ENCODE assay signal across 22 cellular contexts in the genomic region with DNA sequence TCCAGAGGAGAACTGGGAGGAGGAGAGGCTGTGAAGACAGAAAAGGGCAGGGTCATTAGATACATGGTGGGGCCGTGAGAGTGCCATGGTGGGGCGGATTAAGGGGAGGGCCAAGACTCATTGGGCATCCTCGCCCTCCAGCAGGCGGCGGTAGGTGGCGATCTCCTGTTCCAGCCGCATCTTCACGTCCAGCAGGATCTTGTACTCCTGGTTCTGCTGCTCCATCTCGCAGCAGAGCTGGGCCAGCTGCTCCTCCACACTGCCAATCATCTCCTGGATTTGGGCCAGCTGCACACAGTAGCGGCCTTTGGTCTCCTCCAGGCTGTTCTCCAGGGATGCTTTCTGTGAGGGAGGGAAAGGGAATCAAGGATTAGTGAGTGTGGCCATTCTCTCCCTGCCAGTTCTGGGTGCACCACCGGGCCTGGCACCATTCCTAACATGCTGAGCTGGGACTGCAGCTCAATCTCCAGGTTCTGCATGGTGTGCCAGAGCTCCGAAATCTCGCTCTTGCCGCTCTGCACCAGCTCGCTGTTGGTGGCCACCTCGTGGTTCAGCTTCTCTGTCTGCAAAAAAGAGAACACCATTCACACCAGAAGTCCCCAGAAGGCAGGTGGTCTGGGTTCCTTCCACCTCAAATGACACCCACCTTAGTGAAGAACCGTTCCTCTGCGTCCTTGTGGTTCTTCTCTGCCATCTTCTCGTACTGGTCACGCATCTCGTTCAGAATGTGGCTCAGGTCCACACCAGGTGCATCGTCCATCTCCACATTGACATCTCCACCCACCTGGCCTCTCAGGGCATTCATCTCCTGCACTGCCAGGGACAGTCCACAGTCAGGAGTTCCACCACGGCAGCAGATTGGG.
"Had no signal": no experiment of that assay in that cellular context is flagged by ENCODE, and none has a peak within 500 bp of the region (broad histone marks: within the 10 kb centered on the region; RNA-seq: fewer than 3 reads in every experiment).

No MANE protein-coding gene starts in this region.

- H3K4me3 ChIP-seq: body of pancreas, esophagus muscularis mucosa, heart right ventricle, right lobe of liver, smooth muscle cell, upper lobe of right lung had no signal

- H3K27ac Mint-ChIP-seq: activated CD4-positive, alpha-beta memory T cell treated with anti-CD3 and anti-CD28 coated beads, Interleukin-2, amount 10 ng/mL, durations not matched to agents 7 days and 5 days; activated CD8-positive, alpha-beta memory T cell treated with anti-CD3 and anti-CD28 coated beads, Interleukin-2, amount 10 ng/mL, durations not matched to agents 7 days and 5 days; activated naive CD8-positive, alpha-beta T cell treated with anti-CD3 and anti-CD28 coated beads, Interleukin-2, amount 10 ng/mL, durations not matched to agents 7 days and 5 days; activated T-helper 17 cell treated with anti-CD3 and anti-CD28 coated beads, Interleukin-2, amount 50 U/mL, for 72 hours; immature natural killer cell; memory B cell; stimulated activated memory B cell treated with anti-CD40 and anti-IgM and Interleukin-4, amounts not matched to agents 10 μg/mL and 1 μg/mL and 100 μg/mL, for 72 hours had no signal

- DNase-seq: activated CD4-positive, alpha-beta memory T cell treated with anti-CD3 and anti-CD28 coated beads, Interleukin-2, amount 10 ng/mL, durations not matched to agents 7 days and 5 days; activated CD4-positive, alpha-beta T cell treated with anti-CD3 and anti-CD28 coated beads for 48 hours; activated CD4-positive, CD25-positive, alpha-beta regulatory T cell; activated CD8-positive, alpha-beta memory T cell treated with anti-CD3 and anti-CD28 coated beads, Interleukin-2, amount 10 ng/mL, durations not matched to agents 7 days and 5 days; activated naive CD4-positive, alpha-beta T cell treated with Interleukin-2 at 50 U/mL for 16 hours; activated naive CD8-positive, alpha-beta T cell treated with anti-CD3 and anti-CD28 coated beads, Interleukin-2, amount 10 ng/mL, durations not matched to agents 7 days and 5 days; activated T-cell treated with anti-CD3 and anti-CD28 coated beads, Interleukin-2, amount 50 U/mL, for 1 hour; body of pancreas; cortex of kidney; effector CD4-positive, alpha-beta T cell; immature natural killer cell; right lobe of liver; stimulated activated CD4-positive, alpha-beta T cell treated with anti-CD3 and anti-CD28 coated beads, Interleukin-4, amount 100 ng/mL, for 24 hours; T-helper 9 cell; upper lobe of right lung had no signal

- H3K27me3 ChIP-seq: body of pancreas, right lobe of liver had no signal

- H3K4me2 ChIP-seq: smooth muscle cell had no signal

- H3K4me1 Mint-ChIP-seq: activated CD4-positive, alpha-beta memory T cell treated with anti-CD3 and anti-CD28 coated beads, Interleukin-2, amount 10 ng/mL, durations not matched to agents 7 days and 5 days; activated CD8-positive, alpha-beta memory T cell treated with anti-CD3 and anti-CD28 coated beads, Interleukin-2, amount 10 ng/mL, durations not matched to agents 7 days and 5 days; activated naive CD8-positive, alpha-beta T cell treated with anti-CD3 and anti-CD28 coated beads, Interleukin-2, amount 10 ng/mL, durations not matched to agents 7 days and 5 days; activated T-helper 17 cell treated with anti-CD3 and anti-CD28 coated beads, Interleukin-2, amount 50 U/mL, for 72 hours; immature natural killer cell; memory B cell; stimulated activated memory B cell treated with anti-CD40 and anti-IgM and Interleukin-4, amounts not matched to agents 10 μg/mL and 1 μg/mL and 100 μg/mL, for 72 hours had no signal

- H3K27ac ChIP-seq: body of pancreas, esophagus muscularis mucosa, right lobe of liver, upper lobe of right lung had no signal

- H3K36me3 ChIP-seq: esophagus muscularis mucosa, heart right ventricle, right lobe of liver, thoracic aorta, upper lobe of right lung had no signal

- H3K4me3 Mint-ChIP-seq: activated CD4-positive, alpha-beta memory T cell treated with anti-CD3 and anti-CD28 coated beads, Interleukin-2, amount 10 ng/mL, durations not matched to agents 7 days and 5 days; activated CD8-positive, alpha-beta memory T cell treated with anti-CD3 and anti-CD28 coated beads, Interleukin-2, amount 10 ng/mL, durations not matched to agents 7 days and 5 days; activated naive CD8-positive, alpha-beta T cell treated with anti-CD3 and anti-CD28 coated beads, Interleukin-2, amount 10 ng/mL, durations not matched to agents 7 days and 5 days; activated T-helper 17 cell treated with anti-CD3 and anti-CD28 coated beads, Interleukin-2, amount 50 U/mL, for 72 hours; immature natural killer cell; memory B cell; stimulated activated memory B cell treated with anti-CD40 and anti-IgM and Interleukin-4, amounts not matched to agents 10 μg/mL and 1 μg/mL and 100 μg/mL, for 72 hours had no signal

- H3K27me3 Mint-ChIP-seq: activated CD4-positive, alpha-beta memory T cell treated with anti-CD3 and anti-CD28 coated beads, Interleukin-2, amount 10 ng/mL, durations not matched to agents 7 days and 5 days; activated CD8-positive, alpha-beta memory T cell treated with anti-CD3 and anti-CD28 coated beads, Interleukin-2, amount 10 ng/mL, durations not matched to agents 7 days and 5 days; activated naive CD8-positive, alpha-beta T cell treated with anti-CD3 and anti-CD28 coated beads, Interleukin-2, amount 10 ng/mL, durations not matched to agents 7 days and 5 days had no signal

- ATAC-seq: activated CD8-positive, alpha-beta memory T cell treated with anti-CD3 and anti-CD28 coated beads, Interleukin-2, amount 10 ng/mL, durations not matched to agents 7 days and 5 days; activated T-helper 17 cell treated with anti-CD3 and anti-CD28 coated beads, Interleukin-2, amount 50 U/mL, for 72 hours; body of pancreas; right lobe of liver; stimulated activated memory B cell treated with anti-CD40 and anti-IgM and Interleukin-4, amounts not matched to agents 10 μg/mL and 1 μg/mL and 100 μg/mL, for 72 hours; upper lobe of right lung had no signal

- H3K9me3 Mint-ChIP-seq: activated CD4-positive, alpha-beta memory T cell treated with anti-CD3 and anti-CD28 coated beads, Interleukin-2, amount 10 ng/mL, durations not matched to agents 7 days and 5 days; activated naive CD8-positive, alpha-beta T cell treated with anti-CD3 and anti-CD28 coated beads, Interleukin-2, amount 10 ng/mL, durations not matched to agents 7 days and 5 days; activated T-helper 17 cell treated with anti-CD3 and anti-CD28 coated beads, Interleukin-2, amount 50 U/mL, for 72 hours; immature natural killer cell; memory B cell; stimulated activated memory B cell treated with anti-CD40 and anti-IgM and Interleukin-4, amounts not matched to agents 10 μg/mL and 1 μg/mL and 100 μg/mL, for 72 hours had no signal

- H3K4me1 ChIP-seq: body of pancreas, right lobe of liver, upper lobe of right lung had no signal

- H3K9me3 ChIP-seq: body of pancreas, esophagus muscularis mucosa, heart right ventricle, right lobe of liver, thoracic aorta, upper lobe of right lung had no signal

- H3K36me3 Mint-ChIP-seq: activated CD8-positive, alpha-beta memory T cell treated with anti-CD3 and anti-CD28 coated beads, Interleukin-2, amount 10 ng/mL, durations not matched to agents 7 days and 5 days; activated naive CD8-positive, alpha-beta T cell treated with anti-CD3 and anti-CD28 coated beads, Interleukin-2, amount 10 ng/mL, durations not matched to agents 7 days and 5 days; immature natural killer cell; memory B cell; stimulated activated memory B cell treated with anti-CD40 and anti-IgM and Interleukin-4, amounts not matched to agents 10 μg/mL and 1 μg/mL and 100 μg/mL, for 72 hours had no signal
